Comparison of ENCODE assay signal across 24 cellular contexts in genomic region chr14:24874514-24875202, GRCh38.
"Had no signal": no experiment of that assay in that cellular context is flagged by ENCODE, and none has a peak within 500 bp of the region (broad histone marks: within the 10 kb centered on the region; RNA-seq: fewer than 3 reads in every experiment).

No MANE protein-coding gene starts in this region.

- H3K4me1 ChIP-seq: adrenal gland had no signal

- H3K4me1 Mint-ChIP-seq: activated naive CD8-positive, alpha-beta T cell treated with anti-CD3 and anti-CD28 coated beads, Interleukin-2, amount 10 ng/mL, durations not matched to agents 7 days and 5 days had no signal

- H3K27ac Mint-ChIP-seq: activated CD8-positive, alpha-beta T cell treated with anti-CD3 and anti-CD28 coated beads, Interleukin-2, amount 10 ng/mL, durations not matched to agents 7 days and 5 days; activated naive CD8-positive, alpha-beta T cell treated with anti-CD3 and anti-CD28 coated beads, Interleukin-2, amount 10 ng/mL, durations not matched to agents 7 days and 5 days; T-helper 1 cell treated with Interleukin-12 subunit alpha and Interleukin-12 subunit beta and Interleukin-4 antibody, amounts not matched to agents 30 μg/mL and 1 μg/mL, for 36 hours; WTC11 had no signal

- H3K9me3 ChIP-seq: adrenal gland had no signal

- H3K4me3 Mint-ChIP-seq: activated CD8-positive, alpha-beta T cell treated with anti-CD3 and anti-CD28 coated beads, Interleukin-2, amount 10 ng/mL, durations not matched to agents 7 days and 5 days; activated naive CD8-positive, alpha-beta T cell treated with anti-CD3 and anti-CD28 coated beads, Interleukin-2, amount 10 ng/mL, durations not matched to agents 7 days and 5 days; T-helper 1 cell treated with Interleukin-12 subunit alpha and Interleukin-12 subunit beta and Interleukin-4 antibody, amounts not matched to agents 30 μg/mL and 1 μg/mL, for 36 hours; WTC11 had no signal

- H3K9me3 Mint-ChIP-seq: activated naive CD8-positive, alpha-beta T cell treated with anti-CD3 and anti-CD28 coated beads, Interleukin-2, amount 10 ng/mL, durations not matched to agents 7 days and 5 days; T-helper 1 cell treated with Interleukin-12 subunit alpha and Interleukin-12 subunit beta and Interleukin-4 antibody, amounts not matched to agents 30 μg/mL and 1 μg/mL, for 36 hours; WTC11 had no signal

- H3K27ac ChIP-seq: adrenal gland, PC-9 had no signal

- DNase-seq: activated CD4-positive, alpha-beta T cell treated with anti-CD3 and anti-CD28 coated beads for 48 hours; activated CD4-positive, alpha-beta T cell treated with anti-CD3 and anti-CD28 coated beads, Interleukin-2, amount 50 U/mL, for 4 hours; activated CD4-positive, CD25-positive, alpha-beta regulatory T cell treated with anti-CD3 and anti-CD28 coated beads, Interleukin-2, amount 50 U/mL, for 72 hours; activated CD8-positive, alpha-beta memory T cell treated with anti-CD3 and anti-CD28 coated beads, Interleukin-2, amount 50 U/mL, for 48 hours; activated CD8-positive, alpha-beta T cell treated with anti-CD3 and anti-CD28 coated beads, Interleukin-2, amount 10 ng/mL, durations not matched to agents 7 days and 5 days; activated naive CD4-positive, alpha-beta T cell treated with anti-CD3 and anti-CD28 coated beads, Interleukin-2, amount 50 U/mL, for 16 hours; activated naive CD8-positive, alpha-beta T cell treated with anti-CD3 and anti-CD28 coated beads, Interleukin-2, amount 10 ng/mL, durations not matched to agents 7 days and 5 days; activated T-cell treated with anti-CD3 and anti-CD28 coated beads, Interleukin-2, amount 50 U/mL, for 1 hour; adrenal gland; anterior cingulate cortex; KG1; MV-4-11; NCI-H1092 treated with DMSO at 0.1 percent for 48 hours; NCI-H1417 treated with DMSO at 0.1 percent for 48 hours; NCI-H1694; NCI-H2029; NCI-H2107; NCI-H345; NCI-H510A; NCI-H526 treated with DMSO at 0.1 percent for 48 hours; PC-9; SHP77 treated with DMSO at 0.1 percent for 48 hours had no signal

- H3K36me3 Mint-ChIP-seq: activated naive CD8-positive, alpha-beta T cell treated with anti-CD3 and anti-CD28 coated beads, Interleukin-2, amount 10 ng/mL, durations not matched to agents 7 days and 5 days; WTC11 had no signal

- ATAC-seq: activated CD8-positive, alpha-beta T cell treated with anti-CD3 and anti-CD28 coated beads, Interleukin-2, amount 10 ng/mL, durations not matched to agents 7 days and 5 days; WTC11 had no signal

- H3K4me2 ChIP-seq: PC-9 had no signal

- H3K36me3 ChIP-seq: adrenal gland had no signal

- H3K27me3 ChIP-seq: adrenal gland had no signal

- H2AFZ ChIP-seq: PC-9 had no signal

- H3K4me3 ChIP-seq: adrenal gland, PC-9 had no signal
